32 cellular contexts compared by ENCODE assay signal in the genomic region with DNA sequence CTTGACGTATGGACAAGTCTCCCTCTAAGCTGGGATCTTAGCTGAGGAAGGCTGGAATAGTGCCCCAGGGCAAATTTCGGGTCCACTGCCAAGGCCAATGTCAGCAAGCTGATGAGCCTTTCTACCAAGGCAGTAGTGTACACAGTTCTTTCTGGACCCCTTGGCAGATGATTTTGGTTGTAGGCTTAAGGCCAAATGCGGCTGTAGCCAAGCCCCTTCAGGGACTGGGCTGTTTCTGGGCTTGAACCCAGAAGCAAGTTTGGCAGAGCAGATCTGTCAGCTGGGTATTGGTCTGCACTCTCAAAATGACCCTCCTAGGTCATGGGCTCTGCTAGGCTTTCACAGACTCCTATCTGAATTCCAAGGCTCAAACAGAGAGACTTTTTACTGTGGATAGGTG.
DNase-seq lines count a peak whose midpoint lies in the region; ATAC-seq and TF ChIP-seq lines count a peak whose summit lies in the region.
"Had no signal": no experiment of that assay in that cellular context is flagged by ENCODE, and none has a peak within 500 bp of the region (broad histone marks: within the 10 kb centered on the region; RNA-seq: fewer than 3 reads in every experiment).

No MANE protein-coding gene starts in this region.

- H3K27me3 Mint-ChIP-seq in natural killer cell treated with Interleukin-12 subunit alpha and Interleukin-12 subunit beta and Interleukin-15 and Interleukin-18, amount 100 ng/mL, for 72 hours = no peaks in the 10 kb centered on the region
- no peaks in the 10 kb centered on the region for H3K27me3 Mint-ChIP-seq in type B pancreatic cell
- H3K27me3 Mint-ChIP-seq: CD4-positive, CD25-positive, alpha-beta regulatory T cell; naive thymus-derived CD4-positive, alpha-beta T cell; T-helper 17 cell had no signal

- no peaks in the 10 kb centered on the region for H3K36me3 ChIP-seq in aorta (ENCODE audit: control insufficient read depth in 1 of 2, insufficient read depth in 2 of 2, low read length in 1 of 2)
- H3K36me3 ChIP-seq: cardiac muscle cell, esophagus muscularis mucosa, right atrium auricular region, spleen, vagina had no signal

- 2 to 7% methylated on average over 3 of the region's 3 CpGs for WGBS in aorta, 2 donors

- ATAC-seq in Right ventricle myocardium inferior (peak; percentile 42), left ventricle myocardium superior (no peak), aorta (ENCODE audit: low FRiP score) (peak; percentile 71)
- ATAC-seq in natural killer cell treated with Interleukin-12 subunit alpha and Interleukin-12 subunit beta and Interleukin-15 and Interleukin-18, amount 100 ng/mL, for 72 hours = no peak
- ATAC-seq: activated CD4-positive, CD25-positive, alpha-beta regulatory T cell treated with anti-CD3 and anti-CD28 coated beads, Interleukin-2, amount 50 U/mL, for 24 hours; gastroesophageal sphincter; GM23338; naive thymus-derived CD4-positive, alpha-beta T cell; stimulated activated effector memory CD8-positive, alpha-beta T cell treated with anti-CD3 and anti-CD28 coated beads, Interleukin-12 subunit alpha, Interleukin-12 subunit beta, amount 100 ng/mL, for 72 hours; T-helper 17 cell had no signal

- intact Hi-C loops in Right ventricle myocardium inferior (cut with DNase I) (no loop called here), left ventricle myocardium superior (cut with micrococcal nuclease) (no loop called here), aorta (cut with DNase I) (no loop called here)

- H3K4me1 ChIP-seq in aorta (ENCODE audit: control insufficient read depth in 1 of 2, insufficient read depth in 2 of 2, low read length in 2 of 2) = peaks cover 0 to 3% of the 10 kb centered on the region in 2 donors
- H3K4me1 ChIP-seq: right atrium auricular region, spleen had no signal

- H3K4me1 Mint-ChIP-seq in natural killer cell treated with Interleukin-12 subunit alpha and Interleukin-12 subunit beta and Interleukin-15 and Interleukin-18, amount 100 ng/mL, for 72 hours (ENCODE audit: low read depth in 2 of 2) = no peaks in the 10 kb centered on the region
- no peaks in the 10 kb centered on the region for H3K4me1 Mint-ChIP-seq in type B pancreatic cell (ENCODE audit: unreplicated experiment)
- H3K4me1 Mint-ChIP-seq: CD4-positive, CD25-positive, alpha-beta regulatory T cell; endodermal cell; GM23338; mesothelial cell of epicardium; naive thymus-derived CD4-positive, alpha-beta T cell; stimulated activated effector memory CD8-positive, alpha-beta T cell treated with anti-CD3 and anti-CD28 coated beads, Interleukin-12 subunit alpha, Interleukin-12 subunit beta, amount 100 ng/mL, for 72 hours; T-helper 17 cell had no signal

- no peak overlapping the region for H3K27ac Mint-ChIP-seq in natural killer cell treated with Interleukin-12 subunit alpha and Interleukin-12 subunit beta and Interleukin-15 and Interleukin-18, amount 100 ng/mL, for 72 hours
- H3K27ac Mint-ChIP-seq in type B pancreatic cell = no peak overlapping the region
- H3K27ac Mint-ChIP-seq: CD4-positive, CD25-positive, alpha-beta regulatory T cell; endodermal cell; GM23338; mesothelial cell of epicardium; naive thymus-derived CD4-positive, alpha-beta T cell; stimulated activated effector memory CD8-positive, alpha-beta T cell treated with anti-CD3 and anti-CD28 coated beads, Interleukin-12 subunit alpha, Interleukin-12 subunit beta, amount 100 ng/mL, for 72 hours; T-helper 17 cell had no signal

- no peaks in the 10 kb centered on the region for H3K27me3 ChIP-seq in aorta (ENCODE audit: control insufficient read depth in 1 of 2, insufficient read depth in 2 of 2, low read length in 1 of 2)
- H3K27me3 ChIP-seq: cardiac muscle cell, esophagus muscularis mucosa, gastroesophageal sphincter, right atrium auricular region, spleen, vagina had no signal

- TF ChIP-seq CTCF in fibroblast of mammary gland (conservative IDR thresholded peaks at IDR 0.05; ENCODE audit: control insufficient read depth, insufficient read depth, low read depth, low read length) (no peak), type B pancreatic cell (conservative IDR thresholded peaks at IDR 0.05) (no peak)

- H3K4me3 ChIP-seq in fibroblast of mammary gland (ENCODE audit: control insufficient read depth, low read depth, low read length) = no peak overlapping the region
- no peak overlapping the region for H3K4me3 ChIP-seq in aorta (ENCODE audit: low read length in 2 of 2)
- H3K4me3 ChIP-seq: cardiac muscle cell, esophagus muscularis mucosa, gastroesophageal sphincter, GM23338, right atrium auricular region, SK-N-MC, spleen, vagina had no signal

- no peak overlapping the region for H3K4me3 Mint-ChIP-seq in natural killer cell treated with Interleukin-12 subunit alpha and Interleukin-12 subunit beta and Interleukin-15 and Interleukin-18, amount 100 ng/mL, for 72 hours
- no peak overlapping the region for H3K4me3 Mint-ChIP-seq in type B pancreatic cell
- H3K4me3 Mint-ChIP-seq: CD4-positive, CD25-positive, alpha-beta regulatory T cell; endodermal cell; GM23338; mesothelial cell of epicardium; naive thymus-derived CD4-positive, alpha-beta T cell; stimulated activated effector memory CD8-positive, alpha-beta T cell treated with anti-CD3 and anti-CD28 coated beads, Interleukin-12 subunit alpha, Interleukin-12 subunit beta, amount 100 ng/mL, for 72 hours; T-helper 17 cell had no signal

- DNase-seq in Right ventricle myocardium inferior (ENCODE audit: missing footprints) = no peak
- DNase-seq in left ventricle myocardium superior = no peak
- peak; percentile 10 for DNase-seq in fibroblast of mammary gland (ENCODE audit: low read depth)
- DNase-seq in nucleus accumbens (lab: John Stamatoyannopoulos, UW) = peak in 42 of 56 donors; percentile 4 to 83 (median 40)
- DNase-seq in aorta = peak in 1 of 2 donors; percentile 63
- DNase-seq in natural killer cell treated with Interleukin-12 subunit alpha and Interleukin-12 subunit beta and Interleukin-15 and Interleukin-18, amount 100 ng/mL, for 72 hours (ENCODE audit: low spot score) = no peak
- DNase-seq in type B pancreatic cell (ENCODE audit: extremely low spot score, unreplicated experiment) = no peak
- no peak for DNase-seq in HK-2 (ENCODE audit: unreplicated experiment)
- DNase-seq: activated CD4-positive, alpha-beta T cell treated with anti-CD3 and anti-CD28 coated beads, Interleukin-2, amount 50 U/mL, for 48 hours; activated CD8-positive, alpha-beta memory T cell treated with anti-CD3 and anti-CD28 coated beads, Interleukin-2, amount 50 U/mL, for 4 hours; activated naive CD4-positive, alpha-beta T cell treated with anti-CD3 and anti-CD28 coated beads, Interleukin-2, amount 50 U/mL, for 16 hours; amniotic stem cell; CD4-positive, CD25-positive, alpha-beta regulatory T cell; endodermal cell; islet precursor cell; naive thymus-derived CD4-positive, alpha-beta T cell; NCI-H187; NCI-H2227 treated with DMSO at 0.1 percent for 48 hours; spleen; stimulated activated CD4-positive, alpha-beta T cell treated with anti-CD3 and anti-CD28 coated beads, Interleukin-2, amount 100 ng/mL, for 48 hours; T-helper 17 cell had no signal

- no peaks in the 10 kb centered on the region for H3K9me3 ChIP-seq in aorta (ENCODE audit: control insufficient read depth, low read length)

- H3K9me3 Mint-ChIP-seq in natural killer cell treated with Interleukin-12 subunit alpha and Interleukin-12 subunit beta and Interleukin-15 and Interleukin-18, amount 100 ng/mL, for 72 hours = peaks cover 12% of the 10 kb centered on the region
- peaks cover 5% of the 10 kb centered on the region for H3K9me3 Mint-ChIP-seq in type B pancreatic cell

- H3K27ac ChIP-seq in aorta (ENCODE audit: low read depth in 1 of 2, low read length in 2 of 2) = peak overlapping the region in 1 of 2 donors; percentile 13
- H3K27ac ChIP-seq: 22Rv1, cardiac muscle cell, right atrium auricular region, SK-N-MC, spleen, vagina had no signal

- peaks cover 6% of the 10 kb centered on the region for H3K36me3 Mint-ChIP-seq in natural killer cell treated with Interleukin-12 subunit alpha and Interleukin-12 subunit beta and Interleukin-15 and Interleukin-18, amount 100 ng/mL, for 72 hours
- no peaks in the 10 kb centered on the region for H3K36me3 Mint-ChIP-seq in type B pancreatic cell
- H3K36me3 Mint-ChIP-seq: CD4-positive, CD25-positive, alpha-beta regulatory T cell; naive thymus-derived CD4-positive, alpha-beta T cell; stimulated activated effector memory CD8-positive, alpha-beta T cell treated with anti-CD3 and anti-CD28 coated beads, Interleukin-12 subunit alpha, Interleukin-12 subunit beta, amount 100 ng/mL, for 72 hours had no signal

Comparison
In these comparisons a context has a peak if more than half of its experiments do, and no peak if none do; other contexts are left out.
1. ATAC-seq: peak in Right ventricle myocardium inferior (single experiment) and aorta (single experiment); none in left ventricle myocardium superior (single experiment) and natural killer cell treated with Interleukin-12 subunit alpha and Interleukin-12 subunit beta and Interleukin-15 and Interleukin-18, amount 100 ng/mL, for 72 hours (0 of 2).
2. DNase-seq: peak in fibroblast of mammary gland (single experiment) and nucleus accumbens (42 of 56); none in Right ventricle myocardium inferior (single experiment), left ventricle myocardium superior (single experiment), natural killer cell treated with Interleukin-12 subunit alpha and Interleukin-12 subunit beta and Interleukin-15 and Interleukin-18, amount 100 ng/mL, for 72 hours (single experiment), type B pancreatic cell (single experiment) and HK-2 (single experiment).